ENCODE assay signal across 24 cellular contexts in the genomic region with DNA sequence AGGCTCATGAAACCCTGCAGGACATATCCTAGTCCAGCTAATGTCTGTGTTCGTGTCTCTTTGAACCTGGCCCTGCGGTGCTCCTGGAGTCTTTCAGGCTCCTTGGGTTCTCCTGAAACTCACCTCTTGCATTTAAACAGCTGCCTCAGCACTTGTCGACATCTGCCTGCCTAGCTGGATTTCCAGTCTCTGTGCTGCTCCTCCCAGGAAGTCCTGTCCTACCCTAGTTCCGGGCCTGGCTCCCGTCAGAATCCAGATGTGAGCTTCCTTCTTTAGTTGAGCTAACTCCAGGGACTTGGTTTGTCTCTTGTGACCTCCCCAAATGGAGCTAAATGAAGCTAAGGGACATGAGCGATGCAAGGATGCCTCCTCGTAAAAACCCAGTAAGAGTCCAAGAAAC.
"Had no signal": no experiment of that assay in that cellular context is flagged by ENCODE, and none has a peak within 500 bp of the region (broad histone marks: within the 10 kb centered on the region; RNA-seq: fewer than 3 reads in every experiment).

No MANE protein-coding gene starts in this region.

- H3K27me3 ChIP-seq: gastrocnemius medialis, hepatocyte, neural progenitor cell, ovary, testis, tibial nerve, upper lobe of right lung, vagina had no signal

- H3K27ac ChIP-seq: epithelial cell of prostate, esophagus muscularis mucosa, gastrocnemius medialis, hepatocyte, lower lobe of right lung, neural progenitor cell, ovary, sigmoid colon, skin epidermis, testis, tibial nerve, upper lobe of right lung, vagina had no signal

- H3K36me3 Mint-ChIP-seq: memory B cell; mesothelial cell of epicardium; natural killer cell; neural progenitor cell; stimulated activated naive B cell treated with anti-CD40 and anti-IgM and Interleukin-4, amounts not matched to agents 10 μg/mL and 1 μg/mL and 100 μg/mL, for 72 hours had no signal

- H3K9me3 ChIP-seq: esophagus muscularis mucosa, gastrocnemius medialis, lower lobe of right lung, ovary, sigmoid colon, testis, tibial nerve, upper lobe of right lung, vagina had no signal

- H3K9me3 Mint-ChIP-seq: dendritic cell treated with granulocyte-macrophage colony-stimulating factor and Interleukin-4, amounts not matched to agents 40 ng/mL and 50 ng/mL, for 4 days; memory B cell; natural killer cell; neural progenitor cell; stimulated activated naive CD8-positive, alpha-beta T cell treated with anti-CD3 and anti-CD28 coated beads, Interleukin-15, amount 100 ng/mL, for 72 hours had no signal

- H3K4me3 ChIP-seq: esophagus muscularis mucosa, gastrocnemius medialis, hepatocyte, lower lobe of right lung, neural progenitor cell, ovary, sigmoid colon, skin epidermis, testis, tibial nerve, upper lobe of right lung, vagina had no signal

- H3K4me2 ChIP-seq: hepatocyte, neural progenitor cell had no signal

- DNase-seq: effector memory CD8-positive, alpha-beta T cell; gastrocnemius medialis; lower lobe of right lung; natural killer cell; nucleus accumbens; ovary; sigmoid colon; stimulated activated CD4-positive, alpha-beta T cell treated with anti-CD3 and anti-CD28 coated beads, Interleukin-2, amount 100 ng/mL, for 24 hours; stimulated activated CD4-positive, alpha-beta T cell treated with anti-CD3 and anti-CD28 coated beads, Interleukin-4, amount 100 ng/mL, for 4 hours; stimulated activated naive B cell treated with anti-CD40 and anti-IgM and Interleukin-4, amounts not matched to agents 10 μg/mL and 1 μg/mL and 100 μg/mL, for 72 hours; stimulated activated naive CD8-positive, alpha-beta T cell treated with anti-CD3 and anti-CD28 coated beads, Interleukin-15, amount 100 ng/mL, for 72 hours; testis; upper lobe of right lung had no signal

- H3K9ac ChIP-seq: neural progenitor cell had no signal

- H3K27ac Mint-ChIP-seq: dendritic cell treated with granulocyte-macrophage colony-stimulating factor and Interleukin-4, amounts not matched to agents 40 ng/mL and 50 ng/mL, for 4 days; effector memory CD8-positive, alpha-beta T cell; memory B cell; mesothelial cell of epicardium; natural killer cell; neural progenitor cell; stimulated activated naive B cell treated with anti-CD40 and anti-IgM and Interleukin-4, amounts not matched to agents 10 μg/mL and 1 μg/mL and 100 μg/mL, for 72 hours; stimulated activated naive CD8-positive, alpha-beta T cell treated with anti-CD3 and anti-CD28 coated beads, Interleukin-15, amount 100 ng/mL, for 72 hours had no signal

- H2AFZ ChIP-seq: hepatocyte, neural progenitor cell had no signal

- H3K4me1 ChIP-seq: esophagus muscularis mucosa, gastrocnemius medialis, lower lobe of right lung, neural progenitor cell, sigmoid colon, testis, tibial nerve, upper lobe of right lung, vagina had no signal

- ATAC-seq: effector memory CD8-positive, alpha-beta T cell; gastrocnemius medialis; left lobe of liver; lower lobe of right lung; natural killer cell; stimulated activated naive B cell treated with anti-CD40 and anti-IgM and Interleukin-4, amounts not matched to agents 10 μg/mL and 1 μg/mL and 100 μg/mL, for 72 hours; stimulated activated naive CD8-positive, alpha-beta T cell treated with anti-CD3 and anti-CD28 coated beads, Interleukin-15, amount 100 ng/mL, for 72 hours; upper lobe of right lung had no signal

- H3K27me3 Mint-ChIP-seq: dendritic cell treated with granulocyte-macrophage colony-stimulating factor and Interleukin-4, amounts not matched to agents 40 ng/mL and 50 ng/mL, for 4 days had no signal

- H3K4me3 Mint-ChIP-seq: dendritic cell treated with granulocyte-macrophage colony-stimulating factor and Interleukin-4, amounts not matched to agents 40 ng/mL and 50 ng/mL, for 4 days; effector memory CD8-positive, alpha-beta T cell; memory B cell; mesothelial cell of epicardium; natural killer cell; neural progenitor cell; stimulated activated naive B cell treated with anti-CD40 and anti-IgM and Interleukin-4, amounts not matched to agents 10 μg/mL and 1 μg/mL and 100 μg/mL, for 72 hours; stimulated activated naive CD8-positive, alpha-beta T cell treated with anti-CD3 and anti-CD28 coated beads, Interleukin-15, amount 100 ng/mL, for 72 hours had no signal

- H3K79me2 ChIP-seq: hepatocyte had no signal

- H3K4me1 Mint-ChIP-seq: memory B cell; mesothelial cell of epicardium; natural killer cell; stimulated activated naive B cell treated with anti-CD40 and anti-IgM and Interleukin-4, amounts not matched to agents 10 μg/mL and 1 μg/mL and 100 μg/mL, for 72 hours; stimulated activated naive CD8-positive, alpha-beta T cell treated with anti-CD3 and anti-CD28 coated beads, Interleukin-15, amount 100 ng/mL, for 72 hours had no signal

- H3K36me3 ChIP-seq: esophagus muscularis mucosa, gastrocnemius medialis, lower lobe of right lung, neural progenitor cell, ovary, sigmoid colon, tibial nerve, upper lobe of right lung, vagina had no signal
